In genomic region chr19:42075616-42076374, GRCh38 we compare ENCODE assay signal across 8 cellular contexts. TPM values are rescaled to one million over a fixed set of nuclear protein-coding genes. Genes with fewer than 3 reads are reported as not detected.
DNase-seq lines count a peak whose midpoint lies in the region; ATAC-seq, FAIRE-seq and TF ChIP-seq lines count a peak whose summit lies in the region.

A gene with protein sequence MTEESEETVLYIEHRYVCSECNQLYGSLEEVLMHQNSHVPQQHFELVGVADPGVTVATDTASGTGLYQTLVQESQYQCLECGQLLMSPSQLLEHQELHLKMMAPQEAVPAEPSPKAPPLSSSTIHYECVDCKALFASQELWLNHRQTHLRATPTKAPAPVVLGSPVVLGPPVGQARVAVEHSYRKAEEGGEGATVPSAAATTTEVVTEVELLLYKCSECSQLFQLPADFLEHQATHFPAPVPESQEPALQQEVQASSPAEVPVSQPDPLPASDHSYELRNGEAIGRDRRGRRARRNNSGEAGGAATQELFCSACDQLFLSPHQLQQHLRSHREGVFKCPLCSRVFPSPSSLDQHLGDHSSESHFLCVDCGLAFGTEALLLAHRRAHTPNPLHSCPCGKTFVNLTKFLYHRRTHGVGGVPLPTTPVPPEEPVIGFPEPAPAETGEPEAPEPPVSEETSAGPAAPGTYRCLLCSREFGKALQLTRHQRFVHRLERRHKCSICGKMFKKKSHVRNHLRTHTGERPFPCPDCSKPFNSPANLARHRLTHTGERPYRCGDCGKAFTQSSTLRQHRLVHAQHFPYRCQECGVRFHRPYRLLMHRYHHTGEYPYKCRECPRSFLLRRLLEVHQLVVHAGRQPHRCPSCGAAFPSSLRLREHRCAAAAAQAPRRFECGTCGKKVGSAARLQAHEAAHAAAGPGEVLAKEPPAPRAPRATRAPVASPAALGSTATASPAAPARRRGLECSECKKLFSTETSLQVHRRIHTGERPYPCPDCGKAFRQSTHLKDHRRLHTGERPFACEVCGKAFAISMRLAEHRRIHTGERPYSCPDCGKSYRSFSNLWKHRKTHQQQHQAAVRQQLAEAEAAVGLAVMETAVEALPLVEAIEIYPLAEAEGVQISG (plus strand): TSS chr19:42076166. CDS start chr19:42078607, 2,441 bp downstream.

- CTCF ChIA-PET in AG04449 (lab: Yijun Ruan, JAX), result interaction anchor here (1.4 kb wide), 1 partner anchor 41 kb away, joined by 4 read pairs; no protein-coding TSS in a partner anchor

- no peaks in the 10 kb centered on the region for H3K9me3 ChIP-seq in iPS-20b (ENCODE audit: insufficient read depth, low read depth, low read length)

- H3K27ac ChIP-seq in iPS-20b (ENCODE audit: low read length), result peak within 1 kb of the TSS; percentile 87
- H3K27ac ChIP-seq in skin epidermis, result peak within 1 kb of the TSS; percentile 88 to 99 (median 96)

- H3K27me3 ChIP-seq in bronchial epithelial cell (ENCODE audit: control insufficient read depth, insufficient read depth, low read length) (no peaks in the 10 kb centered on the region), iPS-20b (ENCODE audit: insufficient read depth, low read length) (no peaks in the 10 kb centered on the region)

- peak within 1 kb of the TSS; percentile 98 for H3K9ac ChIP-seq in iPS-20b (ENCODE audit: low read depth, low read length)

- POLR2A ChIA-PET in AG04449 (lab: Yijun Ruan, JAX), result interaction anchor here (0.9 to 1.6 kb wide), 5 partner anchors 11 to 157 kb away, joined by 3 to 4 read pairs (median 4); no protein-coding TSS in a partner anchor

- DNase-seq in AG04449 (ENCODE audit: low read depth, low spot score), result peak; percentile 94
- peak; percentile 100 for DNase-seq in NCI-H2227 treated with DMSO at 0.1 percent for 48 hours (lab: John Stamatoyannopoulos, UW)
- DNase-seq in bronchial epithelial cell (ENCODE audit: low read depth), result peak; percentile 98

- peak; percentile 91 for ATAC-seq in GM18907 (IDR thresholded peaks at IDR 0.05; ENCODE audit: unreplicated experiment)
- peak; percentile 92 for ATAC-seq in HG03159 (IDR thresholded peaks at IDR 0.05; ENCODE audit: unreplicated experiment)

- no peak for TF ChIP-seq CTCF in AG04449 (IDR thresholded peaks at IDR 0.05; ENCODE audit: insufficient read depth, low read length, missing control alignments)
- TF ChIP-seq CTCF in WI38 (IDR thresholded peaks at IDR 0.05; ENCODE audit: low read depth, low read length), result no peak
- TF ChIP-seq CTCF in bronchial epithelial cell (IDR thresholded peaks at IDR 0.05; ENCODE audit: insufficient read depth, low read length, severe bottlenecking), result no peak

- peaks cover 9% of the 10 kb centered on the region; the same call in 1 of the 2 replicates for H3K4me1 ChIP-seq in iPS-20b (ENCODE audit: insufficient read depth, low read length)

- peak; percentile 55 for FAIRE-seq in bronchial epithelial cell (lab: Jason Lieb, UNC)

- peaks cover 21% of the 10 kb centered on the region for H3K36me3 ChIP-seq in bronchial epithelial cell (ENCODE audit: control insufficient read depth, insufficient read depth, low read length)
- peaks cover 29% of the 10 kb centered on the region for H3K36me3 ChIP-seq in iPS-20b (ENCODE audit: insufficient read depth, low read depth, low read length)

- peak within 1 kb of the TSS; percentile 81 for H3K4me3 ChIP-seq in AG04449 (ENCODE audit: low read depth, low read length)
- H3K4me3 ChIP-seq in WI38 (ENCODE audit: low read depth, low read length), result peak within 1 kb of the TSS; percentile 76
- H3K4me3 ChIP-seq in bronchial epithelial cell (ENCODE audit: low read depth, low read length), result peak within 1 kb of the TSS; percentile 88
- H3K4me3 ChIP-seq in iPS-20b (ENCODE audit: low read length), result peak within 1 kb of the TSS; percentile 100
- H3K4me3 ChIP-seq in skin epidermis, result peak within 1 kb of the TSS; percentile 73 to 96 (median 92)

RNA-seq across cellular contexts. Expression of the gene that starts here (rescaled TPM):
- 7.1 and 7.4 TPM in 2 replicates for total RNA-seq in bronchial epithelial cell

Comparison
In these comparisons a context has a peak if more than half of its experiments do, and no peak if none do; other contexts are left out.
1. Peak in every context shown above with its lines: DNase-seq, ATAC-seq, H3K4me3 ChIP-seq and H3K27ac ChIP-seq.